In genomic region chr3:14320221-14320620, GRCh38 we compare ENCODE assay signal across 17 cellular contexts.
DNase-seq lines count a peak whose midpoint lies in the region; TF ChIP-seq lines count a peak whose summit lies in the region.
"Had no signal": no experiment of that assay in that cellular context is flagged by ENCODE, and none has a peak within 500 bp of the region (broad histone marks: within the 10 kb centered on the region; RNA-seq: fewer than 3 reads in every experiment).

No MANE protein-coding gene starts in this region.

- no peak overlapping the region for H2AK5ac ChIP-seq in H9 (ENCODE audit: insufficient read length, low read length)

- H3K4me1 Mint-ChIP-seq in H9 (peaks cover 35 to 42% of the 10 kb centered on the region in 2 experiments), progenitor cell of endocrine pancreas (ENCODE audit: low read depth) (peaks cover 23% of the 10 kb centered on the region)
- H3K4me1 Mint-ChIP-seq: activated naive CD8-positive, alpha-beta T cell treated with anti-CD3 and anti-CD28 coated beads, Interleukin-2, amount 50 U/mL, for 24 hours had no signal

- intact Hi-C loops in colonic mucosa (cut with DNase I): no loop called here

- no peak overlapping the region for H3K4ac ChIP-seq in H9 (ENCODE audit: low read depth, low read length)

- peak overlapping the region; percentile 74 for H3K4me3 ChIP-seq in OCI-LY3 (ENCODE audit: low read length)
- peak overlapping the region; percentile 44 for H3K4me3 ChIP-seq in hepatocyte
- H3K4me3 ChIP-seq in colonic mucosa: no peak overlapping the region
- H3K4me3 ChIP-seq: breast epithelium, ovary had no signal

- H3T11ph ChIP-seq in H9 (ENCODE audit: low read length): no peak overlapping the region

- H2BK5ac ChIP-seq in H9 (ENCODE audit: insufficient read length, low read length): no peak overlapping the region

- no peaks in the 10 kb centered on the region for H3K36me3 ChIP-seq in OCI-LY3 (replicated peaks; ENCODE audit: low read depth, low read length)
- no peaks in the 10 kb centered on the region for H3K36me3 ChIP-seq in hepatocyte (replicated peaks; ENCODE audit: insufficient read depth, low read depth)
- H3K36me3 ChIP-seq in colonic mucosa: no peaks in the 10 kb centered on the region
- H3K36me3 ChIP-seq: breast epithelium, ovary, spleen had no signal

- H3K4me1 ChIP-seq in H9 (ENCODE audit: insufficient read depth, low read length): peaks cover 5% of the 10 kb centered on the region; the same call in 1 of the 2 replicates
- peaks cover 22% of the 10 kb centered on the region for H3K4me1 ChIP-seq in OCI-LY3 (ENCODE audit: low read length)
- H3K4me1 ChIP-seq in hepatocyte (ENCODE audit: insufficient read depth): peaks cover 11% of the 10 kb centered on the region
- H3K4me1 ChIP-seq in colonic mucosa: no peaks in the 10 kb centered on the region

- H3K27me3 ChIP-seq in H9 (ENCODE audit: insufficient read depth, low read length) (no peaks in the 10 kb centered on the region), OCI-LY3 (ENCODE audit: low read depth, low read length) (peaks cover 6% of the 10 kb centered on the region; the same call in 1 of the 2 replicates), hepatocyte (no peaks in the 10 kb centered on the region), colonic mucosa (no peaks in the 10 kb centered on the region)
- H3K27me3 ChIP-seq: breast epithelium, ovary, spleen had no signal

- H3K9me3 Mint-ChIP-seq in H9: no peaks in the 10 kb centered on the region
- H3K9me3 Mint-ChIP-seq in progenitor cell of endocrine pancreas (ENCODE audit: low read depth): peaks cover 3% of the 10 kb centered on the region

- TF ChIP-seq CTCF in H9 (conservative IDR thresholded peaks at IDR 0.05) (no peak), OCI-LY3 (IDR thresholded peaks at IDR 0.05; ENCODE audit: low read depth, low read length) (no peak), hepatocyte (IDR thresholded peaks at IDR 0.05; ENCODE audit: poor library complexity) (no peak), progenitor cell of endocrine pancreas (IDR thresholded peaks at IDR 0.05; ENCODE audit: unreplicated experiment) (no peak), colonic mucosa (IDR thresholded peaks at IDR 0.05) (no peak)

- no peak overlapping the region for H2BK20ac ChIP-seq in H9 (ENCODE audit: low read depth, low read length, poor library complexity, severe bottlenecking)

- peak overlapping the region; percentile 49 for H3K4me2 ChIP-seq in H9 (ENCODE audit: insufficient read depth, insufficient read length, low read length)
- peak overlapping the region; percentile 72 for H3K4me2 ChIP-seq in OCI-LY3 (ENCODE audit: low read length)
- H3K4me2 ChIP-seq in hepatocyte: peak overlapping the region; percentile 83

- no peaks in the 10 kb centered on the region for H3K23me2 ChIP-seq in H9 (ENCODE audit: insufficient read length, low read depth, low read length, poor library complexity, severe bottlenecking)

- no peak overlapping the region for H4K8ac ChIP-seq in H9 (replicated peaks; ENCODE audit: insufficient read length, low read depth, low read length)

- H4K5ac ChIP-seq in H9 (ENCODE audit: insufficient read length, low read depth, low read length): no peak overlapping the region

- no peaks in the 10 kb centered on the region for H3K9me2 ChIP-seq in hepatocyte (replicated peaks; ENCODE audit: insufficient read depth)

- no peak overlapping the region for H2BK12ac ChIP-seq in H9 (ENCODE audit: insufficient read length, low read depth, low read length)

- peaks cover 0 to 4% (median 0%) of the 10 kb centered on the region in 3 experiments; a peak in 1 of 7 replicates for H3K36me3 Mint-ChIP-seq in H9 (ENCODE audit: insufficient read depth in 1 of 3, low read depth in 3 of 3)
- H3K36me3 Mint-ChIP-seq in progenitor cell of endocrine pancreas (ENCODE audit: insufficient read depth): no peaks in the 10 kb centered on the region

- DNase-seq in H9 (no peak), hepatocyte (ENCODE audit: low spot score) (no peak), progenitor cell of endocrine pancreas (ENCODE audit: low spot score, unreplicated experiment) (no peak), colonic mucosa (no peak), NCI-H1105 (lab: John Stamatoyannopoulos, UW) (no peak), NCI-H1048 (lab: John Stamatoyannopoulos, UW) (no peak), retina (no peak)
- DNase-seq: COR-L47; effector CD8-positive, alpha-beta T cell; GOT3; hippocampal formation; spleen had no signal

- H2AFZ ChIP-seq in H9 (ENCODE audit: low read length) (no peak overlapping the region), OCI-LY3 (ENCODE audit: low read depth, low read length) (peak overlapping the region; percentile 85), hepatocyte (peak overlapping the region; percentile 69)

- H3K79me1 ChIP-seq in H9 (ENCODE audit: insufficient read depth, low read depth, low read length, poor library complexity, severe bottlenecking): no peaks in the 10 kb centered on the region

- H3K9me3 ChIP-seq in H9 (ENCODE audit: control insufficient read depth, low read depth, low read length) (no peaks in the 10 kb centered on the region), OCI-LY3 (ENCODE audit: insufficient read depth, low read length) (no peaks in the 10 kb centered on the region), hepatocyte (ENCODE audit: low read depth) (no peaks in the 10 kb centered on the region), colonic mucosa (no peaks in the 10 kb centered on the region)
- H3K9me3 ChIP-seq: ovary had no signal

- H2BK15ac ChIP-seq in H9 (ENCODE audit: low read depth, low read length): no peak overlapping the region

- no peak overlapping the region for H3K18ac ChIP-seq in H9 (ENCODE audit: insufficient read length, low read depth, low read length)

- no peak overlapping the region for H2BK120ac ChIP-seq in H9 (ENCODE audit: low read depth, low read length, poor library complexity, severe bottlenecking)

- H3K79me2 ChIP-seq in H9 (ENCODE audit: insufficient read depth, low read length): no peaks in the 10 kb centered on the region
- no peaks in the 10 kb centered on the region for H3K79me2 ChIP-seq in OCI-LY3 (ENCODE audit: low read length)
- H3K79me2 ChIP-seq in hepatocyte: no peaks in the 10 kb centered on the region

- no peak overlapping the region for H3K56ac ChIP-seq in H9 (ENCODE audit: insufficient read length, low read depth, low read length)

- H3K4me3 Mint-ChIP-seq in H9 (peak overlapping the region; percentile 47 to 70), progenitor cell of endocrine pancreas (ENCODE audit: low read depth) (peak overlapping the region; percentile 71)
- H3K4me3 Mint-ChIP-seq: activated naive CD8-positive, alpha-beta T cell treated with anti-CD3 and anti-CD28 coated beads, Interleukin-2, amount 50 U/mL, for 24 hours; T-helper 2 cell treated with Interferon-gamma antibody and Interleukin-4, amounts not matched to agents 5 μg/mL and 100 μg/mL, for 36 hours had no signal

- H4K20me1 ChIP-seq in H9 (ENCODE audit: control insufficient read depth, insufficient read depth, insufficient read length): no peaks in the 10 kb centered on the region
- no peaks in the 10 kb centered on the region for H4K20me1 ChIP-seq in OCI-LY3 (ENCODE audit: insufficient read depth, low read length)
- no peaks in the 10 kb centered on the region for H4K20me1 ChIP-seq in hepatocyte (ENCODE audit: insufficient read depth, poor library complexity, severe bottlenecking)

- H3K27ac ChIP-seq in H9 (ENCODE audit: insufficient read length, low read depth, low read length) (no peak overlapping the region), OCI-LY3 (ENCODE audit: low read length) (no peak overlapping the region), hepatocyte (peak overlapping the region; percentile 80), colonic mucosa (no peak overlapping the region)
- H3K27ac ChIP-seq: breast epithelium, ovary had no signal

- H3K27me3 Mint-ChIP-seq in H9 (ENCODE audit: low read depth) (peaks cover 8% of the 10 kb centered on the region), progenitor cell of endocrine pancreas (no peaks in the 10 kb centered on the region)

- WGBS in H9 (ENCODE audit: extremely low coverage, insufficient read length, low lambda C conversion rate): no CpG with 5 or more reads among the region's 3 CpGs
- 98% methylated on average over 3 of the region's 3 CpGs for WGBS in hepatocyte (ENCODE audit: low lambda C conversion rate, missing lambda C conversion rate)

- H3K9ac ChIP-seq in H9 (ENCODE audit: extremely low read depth, insufficient read length, low read length) (no peak overlapping the region), OCI-LY3 (ENCODE audit: low read length) (no peak overlapping the region), colonic mucosa (ENCODE audit: low read depth in 2 of 2, low read length in 2 of 2) (no peak overlapping the region)

- H4K91ac ChIP-seq in H9 (ENCODE audit: insufficient read length, low read depth, low read length): no peak overlapping the region

- H3K27ac Mint-ChIP-seq in H9: peak overlapping the region in 2 of 3 experiments; percentile 75 to 91; a peak in 5 of 7 replicates
- peak overlapping the region; percentile 34 for H3K27ac Mint-ChIP-seq in progenitor cell of endocrine pancreas
- H3K27ac Mint-ChIP-seq: activated naive CD8-positive, alpha-beta T cell treated with anti-CD3 and anti-CD28 coated beads, Interleukin-2, amount 50 U/mL, for 24 hours; T-helper 2 cell treated with Interferon-gamma antibody and Interleukin-4, amounts not matched to agents 5 μg/mL and 100 μg/mL, for 36 hours had no signal

- H3K23ac ChIP-seq in H9 (ENCODE audit: insufficient read length, low read depth, low read length): no peak overlapping the region

- H3K14ac ChIP-seq in H9 (ENCODE audit: insufficient read depth, low read length): no peak overlapping the region
